18 cellular contexts compared by ENCODE assay signal in the genomic region with DNA sequence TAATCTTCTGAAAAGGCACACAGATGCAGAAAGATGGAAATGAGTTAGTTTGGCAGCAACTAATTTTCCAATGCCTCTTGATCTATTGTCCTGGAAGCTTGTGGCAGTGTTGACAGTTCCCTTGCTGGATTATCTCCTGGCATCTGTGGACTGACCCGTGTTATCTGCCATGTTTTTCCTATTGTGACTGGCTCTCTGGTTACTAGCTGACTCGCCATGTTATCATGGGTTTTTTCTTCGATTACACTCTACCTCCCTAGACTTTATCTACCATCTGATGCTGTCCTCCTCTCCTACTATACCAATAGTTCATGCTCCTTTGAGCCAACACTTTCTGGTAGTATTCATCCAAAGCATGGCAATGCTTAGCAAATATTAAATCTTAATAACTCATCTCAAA.
"Had no signal": no experiment of that assay in that cellular context is flagged by ENCODE, and none has a peak within 500 bp of the region (broad histone marks: within the 10 kb centered on the region; RNA-seq: fewer than 3 reads in every experiment).

No MANE protein-coding gene starts in this region.

- ATAC-seq: gastroesophageal sphincter, left ventricle myocardium superior, upper lobe of right lung had no signal

- H3K4me1 Mint-ChIP-seq: activated B cell treated with CpG ODN at 0.5 μM for 24 hours; activated CD4-positive, alpha-beta T cell treated with anti-CD3 and anti-CD28 coated beads, Interleukin-2, amount 10 ng/mL, durations not matched to agents 24 days and 14 days; central memory CD8-positive, alpha-beta T cell had no signal

- H3K9me3 ChIP-seq: esophagus squamous epithelium, gastroesophageal sphincter, ovary, upper lobe of right lung had no signal

- H3K27me3 ChIP-seq: esophagus squamous epithelium, gastroesophageal sphincter, ovary, upper lobe of right lung had no signal

- H3K4me3 ChIP-seq: esophagus squamous epithelium, gastroesophageal sphincter, ovary, upper lobe of right lung had no signal

- H3K4me3 Mint-ChIP-seq: activated B cell treated with CpG ODN at 0.5 μM for 24 hours; activated CD4-positive, alpha-beta T cell treated with anti-CD3 and anti-CD28 coated beads, Interleukin-2, amount 10 ng/mL, durations not matched to agents 24 days and 14 days; central memory CD8-positive, alpha-beta T cell; dendritic cell treated with granulocyte-macrophage colony-stimulating factor and Interleukin-4, amounts not matched to agents 40 ng/mL and 50 ng/mL, for 4 days; neural crest cell; stimulated activated naive CD8-positive, alpha-beta T cell treated with anti-CD3 and anti-CD28 coated beads, Interleukin-15, Interleukin-2, amounts not matched to agents 100 ng/mL and 50 ng/mL, for 24 hours; T-helper 1 cell treated with Interleukin-12 subunit alpha and Interleukin-12 subunit beta and Interleukin-4 antibody, amounts not matched to agents 30 μg/mL and 1 μg/mL, for 36 hours had no signal

- FAIRE-seq: keratinocyte had no signal

- H3K9me3 Mint-ChIP-seq: activated CD4-positive, alpha-beta T cell treated with anti-CD3 and anti-CD28 coated beads, Interleukin-2, amount 10 ng/mL, durations not matched to agents 24 days and 14 days; activated T-helper 2 cell treated with anti-CD3 and anti-CD28 coated beads, Interferon-gamma antibody, Interleukin-2, Interleukin-4, amounts not matched to agents 10 μg/mL and 5 μg/mL and 100 μg/mL, durations not matched to agents 14 hours and 24 hours and 36 hours; stimulated activated naive CD8-positive, alpha-beta T cell treated with anti-CD3 and anti-CD28 coated beads, Interleukin-15, Interleukin-2, amounts not matched to agents 100 ng/mL and 50 ng/mL, for 24 hours had no signal

- DNase-seq: activated B cell treated with CpG ODN at 0.5 μM for 24 hours; activated CD4-positive, alpha-beta T cell treated with anti-CD3 and anti-CD28 coated beads, Interleukin-2, amount 10 ng/mL, durations not matched to agents 24 days and 14 days; activated CD8-positive, alpha-beta memory T cell treated with anti-CD3 and anti-CD28 coated beads for 24 hours; activated naive CD4-positive, alpha-beta T cell treated with anti-CD3 and anti-CD28 coated beads, Interleukin-2, amount 50 U/mL, for 16 hours; esophagus squamous epithelium; left ventricle myocardium superior; ovary; stimulated activated CD4-positive, alpha-beta T cell treated with anti-CD3 and anti-CD28 coated beads, Interleukin-15, amount 100 ng/mL, for 24 hours; stimulated activated CD4-positive, alpha-beta T cell treated with anti-CD3 and anti-CD28 coated beads, Interleukin-4, amount 100 ng/mL, for 24 hours; upper lobe of right lung had no signal

- H3K27ac Mint-ChIP-seq: activated B cell treated with CpG ODN at 0.5 μM for 24 hours; activated CD4-positive, alpha-beta T cell treated with anti-CD3 and anti-CD28 coated beads, Interleukin-2, amount 10 ng/mL, durations not matched to agents 24 days and 14 days; activated T-helper 2 cell treated with anti-CD3 and anti-CD28 coated beads, Interferon-gamma antibody, Interleukin-2, Interleukin-4, amounts not matched to agents 10 μg/mL and 5 μg/mL and 100 μg/mL, durations not matched to agents 14 hours and 24 hours and 36 hours; dendritic cell treated with granulocyte-macrophage colony-stimulating factor and Interleukin-4, amounts not matched to agents 40 ng/mL and 50 ng/mL, for 4 days; stimulated activated naive CD8-positive, alpha-beta T cell treated with anti-CD3 and anti-CD28 coated beads, Interleukin-15, Interleukin-2, amounts not matched to agents 100 ng/mL and 50 ng/mL, for 24 hours; T-helper 1 cell treated with Interleukin-12 subunit alpha and Interleukin-12 subunit beta and Interleukin-4 antibody, amounts not matched to agents 30 μg/mL and 1 μg/mL, for 36 hours had no signal

- H3K36me3 ChIP-seq: esophagus squamous epithelium, gastroesophageal sphincter, ovary, upper lobe of right lung had no signal

- H3K27ac ChIP-seq: esophagus squamous epithelium, gastroesophageal sphincter, ovary, upper lobe of right lung had no signal

- H3K27me3 Mint-ChIP-seq: activated B cell treated with CpG ODN at 0.5 μM for 24 hours; activated CD4-positive, alpha-beta T cell treated with anti-CD3 and anti-CD28 coated beads, Interleukin-2, amount 10 ng/mL, durations not matched to agents 24 days and 14 days; central memory CD8-positive, alpha-beta T cell; dendritic cell treated with granulocyte-macrophage colony-stimulating factor and Interleukin-4, amounts not matched to agents 40 ng/mL and 50 ng/mL, for 4 days; stimulated activated naive CD8-positive, alpha-beta T cell treated with anti-CD3 and anti-CD28 coated beads, Interleukin-15, Interleukin-2, amounts not matched to agents 100 ng/mL and 50 ng/mL, for 24 hours had no signal
